8 cellular contexts compared by ENCODE assay signal in the genomic region with DNA sequence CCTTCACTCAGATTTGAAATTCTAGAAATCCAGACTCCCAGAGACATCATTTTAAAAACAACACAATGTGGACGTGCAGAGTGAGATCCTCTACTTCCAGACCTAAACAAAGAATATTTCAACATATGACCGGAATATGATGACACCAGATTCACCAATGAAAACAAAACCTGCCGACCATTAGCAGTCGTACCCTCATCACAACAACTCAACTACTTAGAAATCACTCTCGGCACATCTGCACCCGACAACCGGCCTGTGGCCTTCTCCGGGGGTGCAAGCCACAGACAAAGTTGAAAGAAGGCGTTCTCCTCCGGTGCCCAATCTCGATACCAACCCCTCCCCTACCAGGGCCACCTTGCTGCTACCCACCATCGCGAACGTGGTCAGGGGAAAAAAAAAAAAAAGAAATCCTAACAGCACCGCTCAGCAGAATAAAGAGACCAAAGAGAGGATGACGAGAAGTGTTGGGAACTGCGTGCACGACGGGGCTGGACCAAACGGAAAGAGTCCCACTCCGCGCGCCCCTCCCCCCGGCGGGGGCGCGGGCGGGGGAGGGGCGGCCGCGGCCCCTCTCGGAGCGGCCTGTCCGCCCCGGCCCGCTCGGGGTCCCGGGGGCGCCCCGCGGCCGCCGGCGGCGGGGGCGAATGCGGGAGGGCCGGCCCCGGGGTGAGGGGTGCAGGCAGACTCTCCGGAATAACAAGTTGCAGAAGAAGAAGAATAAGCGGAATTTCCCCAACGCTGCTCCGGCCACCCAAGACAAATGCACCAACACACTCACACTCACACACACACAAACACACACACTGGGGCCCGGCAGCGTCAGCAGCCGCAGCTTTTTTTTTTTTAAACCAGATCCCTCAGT.
A peak's percentile ranks its signal among the peaks of the same experiment; 100 is the strongest.
DNase-seq lines count a peak whose midpoint lies in the region; ATAC-seq and TF ChIP-seq lines count a peak whose summit lies in the region.

No MANE protein-coding gene starts in this region.

- H3K27me3 Mint-ChIP-seq in central memory CD8-positive, alpha-beta T cell = no peaks in the 10 kb centered on the region

- H3K4me3 ChIP-seq in AG09309 (ENCODE audit: control insufficient read depth, low read depth, low read length) = peak overlapping the region; percentile 68

- TF ChIP-seq POLR2A in GM19193 (IDR thresholded peaks at IDR 0.05; ENCODE audit: extremely low read depth, insufficient read depth, insufficient read length) = peak; percentile 16

- H3K27ac ChIP-seq in VCaP = peak overlapping the region; percentile 93

- peak overlapping the region; percentile 97 for H3K27ac Mint-ChIP-seq in central memory CD8-positive, alpha-beta T cell (ENCODE audit: low read depth)

- ATAC-seq in central memory CD8-positive, alpha-beta T cell (replicated peaks; ENCODE audit: extremely low read depth, poor library complexity, severe bottlenecking) = peak; percentile 38

- H3K4me1 Mint-ChIP-seq in central memory CD8-positive, alpha-beta T cell = peaks cover 42% of the 10 kb centered on the region

- H3K36me3 Mint-ChIP-seq in central memory CD8-positive, alpha-beta T cell (ENCODE audit: insufficient read depth) = peaks cover 26% of the 10 kb centered on the region

- H3K9me3 Mint-ChIP-seq in central memory CD8-positive, alpha-beta T cell = no peaks in the 10 kb centered on the region

- peak overlapping the region; percentile 98 for H3K4me3 Mint-ChIP-seq in central memory CD8-positive, alpha-beta T cell

- TF ChIP-seq CTCF in AG09309 (IDR thresholded peaks at IDR 0.05; ENCODE audit: control insufficient read depth, insufficient read depth, low read depth, low read length, missing control alignments) = no peak
- TF ChIP-seq CTCF in VCaP (conservative IDR thresholded peaks at IDR 0.05) = no peak

- peak; percentile 25 for DNase-seq in AG09309 (ENCODE audit: low read depth)
- peak; percentile 49 for DNase-seq in NCI-H1092 treated with DMSO at 0.1 percent for 48 hours (lab: John Stamatoyannopoulos, UW)
- DNase-seq in central memory CD8-positive, alpha-beta T cell (ENCODE audit: low spot score in 2 of 2) = peak; percentile 33 to 58
- DNase-seq in kidney tubule cell (ENCODE audit: low spot score) = peak; percentile 59
- peak in 3 of 4 experiments; percentile 4 to 30 (median 14) for DNase-seq in stimulated activated CD4-positive, alpha-beta T cell treated with anti-CD3 and anti-CD28 coated beads, Interleukin-1b, Interleukin-23, amount 100 ng/mL, for 24 hours (ENCODE audit: low read depth in 4 of 4, low spot score in 1 of 4)
- no peak for DNase-seq in epidermal melanocyte (ENCODE audit: insufficient read length, low spot score)
